In the genomic region with DNA sequence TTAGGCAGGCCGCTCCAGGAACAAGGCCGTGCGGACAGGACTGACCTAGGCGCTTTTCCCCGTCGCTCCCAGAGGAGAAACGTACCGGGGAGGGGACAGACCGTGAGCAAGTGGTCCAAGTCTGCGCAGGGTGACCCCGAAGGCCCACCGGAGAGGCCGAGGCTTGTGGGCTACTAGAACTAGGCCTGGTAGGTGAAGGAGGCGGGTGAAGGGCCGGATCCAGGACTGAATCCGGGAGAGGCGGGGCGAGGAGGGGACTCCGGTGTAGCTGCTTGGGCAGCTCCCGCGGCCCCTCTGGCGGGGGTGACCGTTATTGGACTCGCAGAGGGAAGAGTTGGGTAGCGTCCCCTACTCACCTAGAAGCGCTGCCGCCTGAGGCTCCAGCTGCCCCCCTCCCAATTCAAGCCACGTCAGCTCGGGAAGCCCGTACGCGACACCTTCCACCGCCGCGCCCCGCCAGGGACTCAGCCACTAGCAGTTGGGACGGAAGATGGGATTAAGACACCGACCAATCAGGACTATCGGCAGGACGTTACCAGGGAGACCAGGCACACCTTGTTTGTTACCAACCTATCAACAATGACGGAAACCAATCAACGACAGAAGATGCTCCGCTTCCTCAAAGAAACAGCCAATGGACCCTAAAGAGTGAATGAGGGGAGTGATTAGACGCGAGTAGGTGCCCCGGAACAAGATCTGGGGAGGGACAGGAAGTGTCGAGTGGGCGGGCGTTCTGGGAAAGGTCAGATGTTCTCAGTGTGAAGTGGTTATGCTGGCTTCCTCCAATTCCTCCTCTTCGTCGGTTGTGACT, we compare ENCODE assay signal across 7 cellular contexts.
DNase-seq lines count a peak whose midpoint lies in the region; ATAC-seq lines count a peak whose summit lies in the region.

A gene with protein sequence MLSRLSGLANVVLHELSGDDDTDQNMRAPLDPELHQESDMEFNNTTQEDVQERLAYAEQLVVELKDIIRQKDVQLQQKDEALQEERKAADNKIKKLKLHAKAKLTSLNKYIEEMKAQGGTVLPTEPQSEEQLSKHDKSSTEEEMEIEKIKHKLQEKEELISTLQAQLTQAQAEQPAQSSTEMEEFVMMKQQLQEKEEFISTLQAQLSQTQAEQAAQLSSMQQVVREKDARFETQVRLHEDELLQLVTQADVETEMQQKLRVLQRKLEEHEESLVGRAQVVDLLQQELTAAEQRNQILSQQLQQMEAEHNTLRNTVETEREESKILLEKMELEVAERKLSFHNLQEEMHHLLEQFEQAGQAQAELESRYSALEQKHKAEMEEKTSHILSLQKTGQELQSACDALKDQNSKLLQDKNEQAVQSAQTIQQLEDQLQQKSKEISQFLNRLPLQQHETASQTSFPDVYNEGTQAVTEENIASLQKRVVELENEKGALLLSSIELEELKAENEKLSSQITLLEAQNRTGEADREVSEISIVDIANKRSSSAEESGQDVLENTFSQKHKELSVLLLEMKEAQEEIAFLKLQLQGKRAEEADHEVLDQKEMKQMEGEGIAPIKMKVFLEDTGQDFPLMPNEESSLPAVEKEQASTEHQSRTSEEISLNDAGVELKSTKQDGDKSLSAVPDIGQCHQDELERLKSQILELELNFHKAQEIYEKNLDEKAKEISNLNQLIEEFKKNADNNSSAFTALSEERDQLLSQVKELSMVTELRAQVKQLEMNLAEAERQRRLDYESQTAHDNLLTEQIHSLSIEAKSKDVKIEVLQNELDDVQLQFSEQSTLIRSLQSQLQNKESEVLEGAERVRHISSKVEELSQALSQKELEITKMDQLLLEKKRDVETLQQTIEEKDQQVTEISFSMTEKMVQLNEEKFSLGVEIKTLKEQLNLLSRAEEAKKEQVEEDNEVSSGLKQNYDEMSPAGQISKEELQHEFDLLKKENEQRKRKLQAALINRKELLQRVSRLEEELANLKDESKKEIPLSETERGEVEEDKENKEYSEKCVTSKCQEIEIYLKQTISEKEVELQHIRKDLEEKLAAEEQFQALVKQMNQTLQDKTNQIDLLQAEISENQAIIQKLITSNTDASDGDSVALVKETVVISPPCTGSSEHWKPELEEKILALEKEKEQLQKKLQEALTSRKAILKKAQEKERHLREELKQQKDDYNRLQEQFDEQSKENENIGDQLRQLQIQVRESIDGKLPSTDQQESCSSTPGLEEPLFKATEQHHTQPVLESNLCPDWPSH (N-terminal part only) (minus strand): TSS at position 466 of the 811 bp plus-strand sequence. CDS start 18,770 bp downstream, outside the sequence.

- ATAC-seq in GM18511 (IDR thresholded peaks at IDR 0.05; ENCODE audit: unreplicated experiment) (peak; percentile 96), HG03025 (IDR thresholded peaks at IDR 0.05; ENCODE audit: low FRiP score, unreplicated experiment) (peak; percentile 95)

- DNase-seq in NCI-H2029 treated with DMSO at 0.1 percent for 48 hours (lab: John Stamatoyannopoulos, UW), result peak; percentile 99
- peak; percentile 87 for DNase-seq in T-helper 9 cell
- DNase-seq in astrocyte of the hippocampus (ENCODE audit: low read depth, low spot score), result peak; percentile 99
- DNase-seq in hippocampal formation (lab: John Stamatoyannopoulos, UW), result peak; percentile 90 to 99
- DNase-seq in retina, result peak; percentile 96

Comparison
In these comparisons a context has a peak if more than half of its experiments do, and no peak if none do; other contexts are left out.
1. Peak in every context shown above with its lines: DNase-seq and ATAC-seq.